Comparison of ENCODE assay signal across 8 cellular contexts in genomic region chr3:50503504-50503903, GRCh38. TPM values are rescaled to one million over a fixed set of nuclear protein-coding genes. Genes with fewer than 3 reads are reported as not detected.
DNase-seq lines count a peak whose midpoint lies in the region; TF ChIP-seq lines count a peak whose summit lies in the region.

CACNA2D2 (minus strand) TSS chr3:50503634; CDS start chr3:50503423, 211 bp downstream.

- peaks cover 8% of the 10 kb centered on the region for H3K4me1 Mint-ChIP-seq in nephron

- H3K4me3 ChIP-seq in esophagus (ENCODE audit: low read depth in 1 of 2, low read length in 2 of 2): peak within 1 kb of the TSS; percentile 35 to 54

- DNase-seq in D341Med (ENCODE audit: low spot score) (peak; percentile 91), NCI-H1105 treated with DMSO at 0.1 percent for 48 hours (lab: John Stamatoyannopoulos, UW) (peak; percentile 30), T1000 (lab: John Stamatoyannopoulos, UW) (no peak), NCI-H187 (lab: John Stamatoyannopoulos, UW) (no peak)
- peak; percentile 70 for DNase-seq in activated CD8-positive, alpha-beta memory T cell treated with anti-CD3 and anti-CD28 coated beads, Interleukin-2, amount 50 U/mL, for 4 hours
- DNase-seq in stimulated activated naive CD4-positive, alpha-beta T cell (lab: John Stamatoyannopoulos, UW): peak; percentile 61 to 80 (median 67)

- H3K36me3 Mint-ChIP-seq in nephron (ENCODE audit: low read depth): no peaks in the 10 kb centered on the region

- TF ChIP-seq CTCF in nephron (IDR thresholded peaks at IDR 0.05; ENCODE audit: unreplicated experiment in 3 of 3): no peak

- H3K27me3 Mint-ChIP-seq in nephron (ENCODE audit: low read depth): peaks cover 57% of the 10 kb centered on the region

- no peak within 1 kb of the TSS for H3K27ac ChIP-seq in esophagus (ENCODE audit: low read depth in 2 of 2, low read length in 1 of 2)

- WGBS in esophagus, 2 donors: 1 to 3% methylated on average over 25 to 53 of the region's 53 CpGs

- peak within 1 kb of the TSS; percentile 76 to 87 (median 87) for H3K4me3 Mint-ChIP-seq in nephron

- no peaks in the 10 kb centered on the region for H3K9me3 Mint-ChIP-seq in nephron

- peaks cover 0 to 6% of the 10 kb centered on the region in 2 donors for H3K27me3 ChIP-seq in esophagus (ENCODE audit: control insufficient read depth in 1 of 2, insufficient read depth in 2 of 2, low read length in 2 of 2)

- H3K36me3 ChIP-seq in esophagus (ENCODE audit: control insufficient read depth in 2 of 2, insufficient read depth in 2 of 2, low read length in 1 of 2): no peaks in the 10 kb centered on the region

- no peak within 1 kb of the TSS for H3K27ac Mint-ChIP-seq in nephron

- H3K4me1 ChIP-seq in esophagus (ENCODE audit: control insufficient read depth in 2 of 2, insufficient read depth in 2 of 2, low read length in 1 of 2): peaks cover 2 to 6% of the 10 kb centered on the region in 2 donors

- no peaks in the 10 kb centered on the region for H3K9me3 ChIP-seq in esophagus (ENCODE audit: control insufficient read depth in 2 of 2, insufficient read depth in 1 of 2, low read depth in 1 of 2, low read length in 1 of 2)

RNA-seq across cellular contexts. Expression of gene CACNA2D2, which starts in this region (rescaled TPM):
- under 1 TPM; 0.28 to 0.31 TPM for polyA plus RNA-seq in esophagus

Comparison
In these comparisons a context has a peak if more than half of its experiments do, and no peak if none do; other contexts are left out.
1. DNase-seq: peak in D341Med (single experiment), NCI-H1105 treated with DMSO at 0.1 percent for 48 hours (single experiment), activated CD8-positive, alpha-beta memory T cell treated with anti-CD3 and anti-CD28 coated beads, Interleukin-2, amount 50 U/mL, for 4 hours (single experiment) and stimulated activated naive CD4-positive, alpha-beta T cell (6 of 6); none in T1000 (single experiment) and NCI-H187 (0 of 2).